ENCODE assay signal across 16 cellular contexts in genomic region chr10:97180986-97181385, GRCh38. TPM values are rescaled to one million over a fixed set of nuclear protein-coding genes. Genes with fewer than 3 reads are reported as not detected.
A peak's percentile ranks its signal among the peaks of the same experiment; 100 is the strongest.
DNase-seq lines count a peak whose midpoint lies in the region; ATAC-seq and TF ChIP-seq lines count a peak whose summit lies in the region.
"Had no signal": no experiment of that assay in that cellular context is flagged by ENCODE, and none has a peak within 500 bp of the region (broad histone marks: within the 10 kb centered on the region; RNA-seq: fewer than 3 reads in every experiment).

No MANE protein-coding gene starts in this region.

- H3K27me3 Mint-ChIP-seq in endodermal cell (ENCODE audit: insufficient read depth) = peaks cover 65% of the 10 kb centered on the region

- H3K36me3 ChIP-seq in right atrium auricular region (no peaks in the 10 kb centered on the region), endodermal cell (ENCODE audit: control insufficient read depth, insufficient read depth, low read length) (no peaks in the 10 kb centered on the region)
- H3K36me3 ChIP-seq: BE2C had no signal

- TF ChIP-seq CTCF in right atrium auricular region (IDR thresholded peaks at IDR 0.05) = no peak
- no peak for TF ChIP-seq CTCF in dorsolateral prefrontal cortex (IDR thresholded peaks at IDR 0.05 in 54 of 56, conservative IDR thresholded peaks at IDR 0.05 in 2 of 56; ENCODE audit: low read depth in 1 of 56, partially characterized antibody in 56 of 56)
- no peak for TF ChIP-seq CTCF in endodermal cell (conservative IDR thresholded peaks at IDR 0.05)

- H3K9me3 Mint-ChIP-seq in endodermal cell = no peaks in the 10 kb centered on the region
- H3K9me3 Mint-ChIP-seq: CD4-positive, alpha-beta memory T cell; HFFc6 had no signal

- no peak overlapping the region for H3K27ac Mint-ChIP-seq in endodermal cell
- H3K27ac Mint-ChIP-seq: CD4-positive, alpha-beta memory T cell; HFFc6 had no signal

- DNase-seq in cardiac septum (ENCODE audit: low spot score) (peak; percentile 47), right atrium auricular region (ENCODE audit: low spot score) (no peak), dorsolateral prefrontal cortex (peak in 1 of 10 donors; percentile 13), posterior vena cava (ENCODE audit: low spot score) (peak; percentile 42), caudate nucleus (lab: John Stamatoyannopoulos, UW) (no peak), endodermal cell (no peak)
- DNase-seq: CD4-positive, alpha-beta memory T cell; DMS79; HCEC 1CT; HFFc6 had no signal

- H3K4me1 ChIP-seq in right atrium auricular region (peaks cover 0 to 9% of the 10 kb centered on the region in 2 donors), endodermal cell (ENCODE audit: control insufficient read depth, insufficient read depth, low read length) (no peaks in the 10 kb centered on the region)

- H3K4me3 ChIP-seq in right atrium auricular region (no peak overlapping the region), dorsolateral prefrontal cortex (peak overlapping the region in 1 of 59 donors; percentile 6), endodermal cell (ENCODE audit: low read length) (no peak overlapping the region)
- H3K4me3 ChIP-seq: GM12878 had no signal

- H3K9ac ChIP-seq in endodermal cell (ENCODE audit: extremely low read depth, low read length, poor library complexity, severe bottlenecking) = no peak overlapping the region

- peaks cover 0 to 7% of the 10 kb centered on the region in 2 donors for H3K27me3 ChIP-seq in right atrium auricular region
- peaks cover 0 to 17% (median 9%) of the 10 kb centered on the region in 45 donors for H3K27me3 ChIP-seq in dorsolateral prefrontal cortex
- peaks cover 71% of the 10 kb centered on the region for H3K27me3 ChIP-seq in endodermal cell (ENCODE audit: control insufficient read depth, insufficient read depth, low read length, poor library complexity, severe bottlenecking)

- 91 to 100% methylated on average over 7 to 10 of the region's 10 CpGs for WGBS in endodermal cell (ENCODE audit: insufficient coverage in 1 of 2, insufficient read length in 1 of 2), 2 experiments

- H3K36me3 Mint-ChIP-seq in endodermal cell (ENCODE audit: low read depth) = no peaks in the 10 kb centered on the region
- H3K36me3 Mint-ChIP-seq: CD4-positive, alpha-beta memory T cell had no signal

- intact Hi-C loops in cardiac septum (cut with DNase I) (no loop called here), dorsolateral prefrontal cortex (cut with DNase I) (no loop called here), posterior vena cava (cut with DNase I) (loop anchor here in 1 of 2 donors (5.0 kb wide), 1 partner anchor 1199 kb away; no protein-coding TSS in a partner anchor)

- no peak overlapping the region for H3K4me3 Mint-ChIP-seq in endodermal cell
- H3K4me3 Mint-ChIP-seq: CD4-positive, alpha-beta memory T cell; HFFc6 had no signal

- no peak for ATAC-seq in GM21515 (IDR thresholded peaks at IDR 0.05; ENCODE audit: unreplicated experiment)
- ATAC-seq: GM12878, HepG2 had no signal

- H3K27ac ChIP-seq in right atrium auricular region (no peak overlapping the region), dorsolateral prefrontal cortex (peak overlapping the region in 34 of 59 donors; percentile 3 to 77 (median 52)), caudate nucleus (ENCODE audit: low read depth, low read length) (no peak overlapping the region), endodermal cell (ENCODE audit: low read depth, low read length) (no peak overlapping the region)
- H3K27ac ChIP-seq: C4-2B had no signal

- no peaks in the 10 kb centered on the region for H3K9me3 ChIP-seq in right atrium auricular region
- H3K9me3 ChIP-seq in endodermal cell (ENCODE audit: control insufficient read depth, low read length) = no peaks in the 10 kb centered on the region
- H3K9me3 ChIP-seq: BE2C had no signal

- H3K4me1 Mint-ChIP-seq in endodermal cell = peaks cover 19% of the 10 kb centered on the region

RNA-seq across cellular contexts. Expression of gene SLIT1, which starts 4.8 kb away (rescaled TPM):
- 0.05 TPM for total RNA-seq in cardiac septum
- not detected for total RNA-seq in right atrium auricular region
- 100 to 1,000 TPM in 2 of 120 experiments, 10 to 100 TPM in 118; 26.6 to 109 (median 71.5) TPM for total RNA-seq in dorsolateral prefrontal cortex
- total RNA-seq in posterior vena cava = under 1 TPM; 0.23 to 0.33 TPM
- total RNA-seq in endodermal cell = 1 to 10 TPM in 1 of 2 donors, under 1 TPM in 1; 0.97 to 2.4 TPM
- 22.5 TPM for polyA plus RNA-seq in endodermal cell (2013, experiment 1 of 2)
- polyA plus RNA-seq in endodermal cell (2013, experiment 2 of 2) = 23.2 TPM
- total RNA-seq: HT1080 had no signal

Comparison
In these comparisons a context has a peak if more than half of its experiments do, and no peak if none do; other contexts are left out.
1. DNase-seq: peak in cardiac septum (single experiment) and posterior vena cava (single experiment); none in right atrium auricular region (single experiment), caudate nucleus (0 of 61) and endodermal cell (single experiment).
2. H3K27ac ChIP-seq: peak in dorsolateral prefrontal cortex (34 of 59); none in right atrium auricular region (0 of 2), caudate nucleus (single experiment) and endodermal cell (single experiment).
3. RNA of gene SLIT1, which starts 4.8 kb away (total RNA-seq): 26.6 to 109 TPM in dorsolateral prefrontal cortex; 0.97 to 2.4 TPM in endodermal cell, 0.23 to 0.33 TPM in posterior vena cava, 0.05 TPM in cardiac septum (single experiment) and not detected in right atrium auricular region; every median in the first group is over 4 times any median in the second.